Comparison of ENCODE assay signal across 8 cellular contexts in the genomic region with DNA sequence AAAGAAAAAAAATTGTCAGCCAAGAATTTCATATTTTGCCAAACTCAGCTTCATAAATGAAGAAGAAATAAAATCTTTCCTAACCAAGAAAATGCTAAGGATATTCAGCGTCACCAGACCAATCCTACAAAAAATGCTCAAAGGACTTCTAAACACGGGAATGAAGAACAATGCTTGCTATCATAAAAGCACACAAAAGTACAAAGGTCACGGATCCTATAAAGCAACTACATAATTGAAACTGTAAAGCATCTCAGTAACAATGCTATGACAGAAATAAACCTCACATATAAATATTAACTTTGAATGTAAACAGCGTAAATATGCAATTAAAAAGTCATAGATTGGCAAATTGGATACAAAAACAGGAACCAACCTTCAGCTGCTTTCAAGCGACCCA.
"Had no signal": no experiment of that assay in that cellular context is flagged by ENCODE, and none has a peak within 500 bp of the region (broad histone marks: within the 10 kb centered on the region; RNA-seq: fewer than 3 reads in every experiment).

No MANE protein-coding gene starts in this region.

- FAIRE-seq: G401.6, GM12878, GM12891, GM12892, GM18507, GM19239 had no signal

- H3K4me3 ChIP-seq: GM12878 had no signal

- DNase-seq: GDM1, GF-D8 had no signal

- ATAC-seq: GM12878 had no signal
